Comparison of ENCODE assay signal across 1 cellular context in genomic region chr15:79593119-79593869, GRCh38.
TF ChIP-seq lines count a peak whose summit lies in the region.

No MANE protein-coding gene starts in this region.

TF ChIP-seq in WTC11, 78 proteins besides CTCF, POLR2A, EP300 and RAD21 (continued from another document):
- TF ChIP-seq ZNF532 (CRISPR knock-in tag; IDR thresholded peaks at IDR 0.05; ENCODE audit: borderline replicate concordance), result no peak
- no peak for TF ChIP-seq ATF6 (CRISPR knock-in tag; IDR thresholded peaks at IDR 0.05)
- no peak for TF ChIP-seq ZNF396 (CRISPR knock-in tag; IDR thresholded peaks at IDR 0.05; ENCODE audit: borderline replicate concordance)
- no peak for TF ChIP-seq AFF4 (CRISPR knock-in tag; IDR thresholded peaks at IDR 0.05; ENCODE audit: borderline replicate concordance)
- TF ChIP-seq, protein P1, sequence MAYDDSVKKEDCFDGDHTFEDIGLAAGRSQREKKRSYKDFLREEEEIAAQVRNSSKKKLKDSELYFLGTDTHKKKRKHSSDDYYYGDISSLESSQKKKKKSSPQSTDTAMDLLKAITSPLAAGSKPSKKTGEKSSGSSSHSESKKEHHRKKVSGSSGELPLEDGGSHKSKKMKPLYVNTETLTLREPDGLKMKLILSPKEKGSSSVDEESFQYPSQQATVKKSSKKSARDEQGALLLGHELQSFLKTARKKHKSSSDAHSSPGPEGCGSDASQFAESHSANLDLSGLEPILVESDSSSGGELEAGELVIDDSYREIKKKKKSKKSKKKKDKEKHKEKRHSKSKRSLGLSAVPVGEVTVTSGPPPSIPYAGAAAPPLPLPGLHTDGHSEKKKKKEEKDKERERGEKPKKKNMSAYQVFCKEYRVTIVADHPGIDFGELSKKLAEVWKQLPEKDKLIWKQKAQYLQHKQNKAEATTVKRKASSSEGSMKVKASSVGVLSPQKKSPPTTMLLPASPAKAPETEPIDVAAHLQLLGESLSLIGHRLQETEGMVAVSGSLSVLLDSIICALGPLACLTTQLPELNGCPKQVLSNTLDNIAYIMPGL (CRISPR knock-in tag; IDR thresholded peaks at IDR 0.05), result no peak
- no peak for TF ChIP-seq SMAD4 (CRISPR knock-in tag; IDR thresholded peaks at IDR 0.05)
- no peak for TF ChIP-seq FOXP1 (CRISPR knock-in tag; IDR thresholded peaks at IDR 0.05; ENCODE audit: borderline replicate concordance)
- TF ChIP-seq HMGA2 (CRISPR knock-in tag; IDR thresholded peaks at IDR 0.05), result no peak
